8 cellular contexts compared by ENCODE assay signal in genomic region chr10:102225646-102226541, GRCh38. TPM values are rescaled to one million over a fixed set of nuclear protein-coding genes. Genes with fewer than 3 reads are reported as not detected.
A peak's percentile ranks its signal among the peaks of the same experiment; 100 is the strongest.
DNase-seq lines count a peak whose midpoint lies in the region; ATAC-seq and TF ChIP-seq lines count a peak whose summit lies in the region.

A gene with protein sequence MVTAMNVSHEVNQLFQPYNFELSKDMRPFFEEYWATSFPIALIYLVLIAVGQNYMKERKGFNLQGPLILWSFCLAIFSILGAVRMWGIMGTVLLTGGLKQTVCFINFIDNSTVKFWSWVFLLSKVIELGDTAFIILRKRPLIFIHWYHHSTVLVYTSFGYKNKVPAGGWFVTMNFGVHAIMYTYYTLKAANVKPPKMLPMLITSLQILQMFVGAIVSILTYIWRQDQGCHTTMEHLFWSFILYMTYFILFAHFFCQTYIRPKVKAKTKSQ (plus strand): TSS chr10:102226299. CDS start chr10:102226549, 250 bp downstream.

- peaks cover 11% of the 10 kb centered on the region for H3K4me1 ChIP-seq in RWPE2 (ENCODE audit: insufficient read depth, poor library complexity, severe bottlenecking)
- no peaks in the 10 kb centered on the region for H3K4me1 ChIP-seq in foreskin keratinocyte
- peaks cover 8% of the 10 kb centered on the region for H3K4me1 ChIP-seq in neuron (ENCODE audit: insufficient read depth, low read length)
- peaks cover 17 to 36% (median 26%) of the 10 kb centered on the region in 4 donors for H3K4me1 ChIP-seq in stomach

- H3K27me3 ChIP-seq in RWPE2 (ENCODE audit: insufficient read depth, poor library complexity, severe bottlenecking) (peaks cover 6% of the 10 kb centered on the region), foreskin keratinocyte (peaks cover 24% of the 10 kb centered on the region), neuron (ENCODE audit: insufficient read depth, low read length) (peaks cover 33% of the 10 kb centered on the region), stomach (peaks cover 0 to 41% (median 21%) of the 10 kb centered on the region in 3 donors)

- intact Hi-C loops in CD14-positive monocyte (cut with micrococcal nuclease): loop anchor here in 1 of 2 donors (2.0 to 10.0 kb wide), 2 partner anchors 19 to 279 kb away; partner anchors contain the start of genes ACTR1A, GBF1 and SUFU
- intact Hi-C loops in stomach (cut with DNase I; ENCODE audit: low total_unique reads): no loop called here

- peak within 1 kb of the TSS; percentile 81 to 96 (median 93) for H3K27ac Mint-ChIP-seq in CD14-positive monocyte

- peaks cover 48% of the 10 kb centered on the region for H3K4me1 Mint-ChIP-seq in CD14-positive monocyte

- 6% methylated on average over 29 to 47 of the region's 47 CpGs for WGBS in stomach, 5 donors

- no peak for TF ChIP-seq POLR2A in stomach (IDR thresholded peaks at IDR 0.05)

- H3K27ac ChIP-seq in RWPE2 (ENCODE audit: poor library complexity, severe bottlenecking): peak within 1 kb of the TSS; percentile 47
- no peak within 1 kb of the TSS for H3K27ac ChIP-seq in foreskin keratinocyte
- peak within 1 kb of the TSS in 4 of 5 donors; percentile 60 to 76 (median 70) for H3K27ac ChIP-seq in stomach

- peaks cover 14 to 32% (median 28%) of the 10 kb centered on the region in 3 donors for H3K27me3 Mint-ChIP-seq in CD14-positive monocyte (ENCODE audit: low read depth in 3 of 3)

- H3K4me3 ChIP-seq in RWPE2 (ENCODE audit: severe bottlenecking) (peak within 1 kb of the TSS; percentile 20), neuron (ENCODE audit: low read length) (peak within 1 kb of the TSS; percentile 56), stomach (peak within 1 kb of the TSS; percentile 25 to 36 (median 34))

- TF ChIP-seq CTCF in CD14-positive monocyte (IDR thresholded peaks at IDR 0.05) (no peak), GM20000 (IDR thresholded peaks at IDR 0.05; ENCODE audit: extremely low read depth, missing control alignments) (no peak), RWPE2 (IDR thresholded peaks at IDR 0.05; ENCODE audit: poor library complexity, severe bottlenecking) (no peak), foreskin keratinocyte (conservative IDR thresholded peaks at IDR 0.05) (no peak), stomach (IDR thresholded peaks at IDR 0.05) (no peak)

- H3K4me3 Mint-ChIP-seq in CD14-positive monocyte: peak within 1 kb of the TSS; percentile 84 to 95

- DNase-seq in CD14-positive monocyte (ENCODE audit: low spot score) (peak; percentile 86), GM20000 (ENCODE audit: low spot score) (peak; percentile 94), HT-29 (ENCODE audit: low spot score) (peak; percentile 94), RWPE2 (ENCODE audit: low spot score) (peak; percentile 92), foreskin keratinocyte (peak; percentile 67 to 79), stomach (peak; percentile 94)
- peak; percentile 89 for DNase-seq in activated naive CD4-positive, alpha-beta T cell treated with Interleukin-2 at 50 U/mL for 16 hours

- no peaks in the 10 kb centered on the region for H3K9me3 ChIP-seq in RWPE2 (ENCODE audit: severe bottlenecking)
- no peaks in the 10 kb centered on the region for H3K9me3 ChIP-seq in neuron (ENCODE audit: low read length)
- H3K9me3 ChIP-seq in stomach: no peaks in the 10 kb centered on the region

- TF ChIP-seq EP300 in stomach (IDR thresholded peaks at IDR 0.05): no peak

- peak within 1 kb of the TSS; percentile 67 for H2AFZ ChIP-seq in neuron (ENCODE audit: low read depth, low read length)

- H3K36me3 Mint-ChIP-seq in CD14-positive monocyte: peaks cover 12 to 13% of the 10 kb centered on the region in 2 donors

- ATAC-seq in RWPE2 (ENCODE audit: low read depth): peak; percentile 90
- ATAC-seq in foreskin keratinocyte: peak; percentile 91

- H3K9me3 Mint-ChIP-seq in CD14-positive monocyte: peaks cover 0 to 3% (median 0%) of the 10 kb centered on the region in 7 donors

- H3K36me3 ChIP-seq in RWPE2 (ENCODE audit: low read depth) (no peaks in the 10 kb centered on the region), neuron (ENCODE audit: insufficient read depth, low read length) (no peaks in the 10 kb centered on the region), stomach (no peaks in the 10 kb centered on the region)

RNA-seq across cellular contexts. Expression of the gene that starts here (rescaled TPM):
- polyA plus RNA-seq in CD14-positive monocyte (1 to 10 TPM; 2.2 to 3.2 TPM), foreskin keratinocyte (0.28 and 0.31 TPM in 2 replicates), stomach (under 1 TPM in 2 of 3 donors, not detected in 1; 0.20 to 0.31 TPM)
- total RNA-seq in HT-29 (2014; rRNA removed; shearing (Covaris generic)): 0.15 and 0.16 TPM in 2 replicates
- total RNA-seq in foreskin keratinocyte (0.21 and 0.31 TPM in 2 replicates), stomach (not detected)

Comparison
In these comparisons a context has a peak if more than half of its experiments do, and no peak if none do; other contexts are left out.
1. Peak in DNase-seq in HT-29; RNA of the gene not detected or under 1 TPM.
2. Peak in DNase-seq and ATAC-seq in foreskin keratinocyte; RNA of the gene not detected or under 1 TPM.
3. Peak in DNase-seq, H3K4me3 ChIP-seq and H3K27ac ChIP-seq in stomach; RNA of the gene not detected or under 1 TPM.